Comparison of ENCODE assay signal across 14 cellular contexts in genomic region chr6:33374359-33374910, GRCh38. TPM values are rescaled to one million over a fixed set of nuclear protein-coding genes. Genes with fewer than 3 reads are reported as not detected.
A peak's percentile ranks its signal among the peaks of the same experiment; 100 is the strongest.
DNase-seq lines count a peak whose midpoint lies in the region; TF ChIP-seq lines count a peak whose summit lies in the region.
"Had no signal": no experiment of that assay in that cellular context is flagged by ENCODE, and none has a peak within 500 bp of the region (broad histone marks: within the 10 kb centered on the region; RNA-seq: fewer than 3 reads in every experiment).

No MANE protein-coding gene starts in this region.

- H3K27me3 Mint-ChIP-seq in MCF 10A (ENCODE audit: insufficient read depth, unreplicated experiment) = no peaks in the 10 kb centered on the region
- no peaks in the 10 kb centered on the region for H3K27me3 Mint-ChIP-seq in mesothelial cell of epicardium (ENCODE audit: low read depth)
- H3K27me3 Mint-ChIP-seq: activated CD4-positive, alpha-beta T cell treated with anti-CD3 and anti-CD28 coated beads, Interleukin-2, amount 10 ng/mL, durations not matched to agents 24 days and 14 days had no signal

- CTCF ChIA-PET in MCF 10A (lab: Yijun Ruan, JAX) = interaction anchor here (0.5 to 2.9 kb wide), 8 partner anchors 10 to 405 kb away, joined by 3 to 17 read pairs (median 4); no protein-coding TSS in a partner anchor

- WGBS in thyroid gland, 2 donors = 19 to 40% methylated on average over 5 of the region's 5 CpGs

- BruUV-seq in MCF 10A (replicated peaks; lab: Mats Ljungman, UMichigan) = no TSS peak

- TF ChIP-seq CTCF in LNCaP clone FGC (IDR thresholded peaks at IDR 0.05; ENCODE audit: control insufficient read depth, extremely low read depth, insufficient read depth) = no peak
- no peak for TF ChIP-seq CTCF in MCF 10A (IDR thresholded peaks at IDR 0.05; ENCODE audit: unreplicated experiment)
- TF ChIP-seq CTCF in mesothelial cell of epicardium (IDR thresholded peaks at IDR 0.05; ENCODE audit: unreplicated experiment) = no peak
- TF ChIP-seq CTCF in thyroid gland (IDR thresholded peaks at IDR 0.05) = no peak

- no peaks in the 10 kb centered on the region for H3K9me3 ChIP-seq in thyroid gland
- H3K9me3 ChIP-seq in HAP-1 = no peaks in the 10 kb centered on the region

- POLR2A ChIA-PET in MCF 10A (lab: Yijun Ruan, JAX) = interaction anchor here (0.6 to 3.5 kb wide), 19 partner anchors 10 to 400 kb away, joined by 3 to 21 read pairs (median 6); partner anchors contain the start of genes CUTA, KIFC1, PFDN6 and RGL2

- in situ Hi-C loops in HAP-1 (cut with MboI; ENCODE audit: low sequenced_read_pairs) = no loop called here

- H3K36me3 ChIP-seq in thyroid gland (no peaks in the 10 kb centered on the region), HAP-1 (replicated peaks) (no peaks in the 10 kb centered on the region)
- H3K36me3 ChIP-seq: brain microvascular endothelial cell had no signal

- H3K9me3 Mint-ChIP-seq in MCF 10A (ENCODE audit: unreplicated experiment) (no peaks in the 10 kb centered on the region), mesothelial cell of epicardium (no peaks in the 10 kb centered on the region)
- H3K9me3 Mint-ChIP-seq: activated CD4-positive, alpha-beta T cell treated with anti-CD3 and anti-CD28 coated beads, Interleukin-2, amount 10 ng/mL, durations not matched to agents 24 days and 14 days; HFFc6; T-helper 1 cell treated with Interleukin-12 subunit alpha and Interleukin-12 subunit beta and Interleukin-4 antibody, amounts not matched to agents 30 μg/mL and 1 μg/mL, for 36 hours had no signal

- H3K4me3 Mint-ChIP-seq in MCF 10A (ENCODE audit: unreplicated experiment) (peak overlapping the region; percentile 20), mesothelial cell of epicardium (peak overlapping the region; percentile 1)
- H3K4me3 Mint-ChIP-seq: activated CD4-positive, alpha-beta T cell treated with anti-CD3 and anti-CD28 coated beads, Interleukin-2, amount 10 ng/mL, durations not matched to agents 24 days and 14 days; HFFc6; T-helper 1 cell treated with Interleukin-12 subunit alpha and Interleukin-12 subunit beta and Interleukin-4 antibody, amounts not matched to agents 30 μg/mL and 1 μg/mL, for 36 hours had no signal

- H3K27ac Mint-ChIP-seq in MCF 10A (ENCODE audit: low read depth, unreplicated experiment) = peak overlapping the region; percentile 71
- peak overlapping the region; percentile 87 for H3K27ac Mint-ChIP-seq in mesothelial cell of epicardium
- H3K27ac Mint-ChIP-seq: activated CD4-positive, alpha-beta T cell treated with anti-CD3 and anti-CD28 coated beads, Interleukin-2, amount 10 ng/mL, durations not matched to agents 24 days and 14 days; HFFc6; T-helper 1 cell treated with Interleukin-12 subunit alpha and Interleukin-12 subunit beta and Interleukin-4 antibody, amounts not matched to agents 30 μg/mL and 1 μg/mL, for 36 hours had no signal

- DNase-seq in LNCaP clone FGC (ENCODE audit: low read depth) = peak; percentile 63
- DNase-seq in MCF 10A (ENCODE audit: unreplicated experiment) = peak; percentile 18
- DNase-seq in mesothelial cell of epicardium (ENCODE audit: low spot score in 2 of 2, unreplicated experiment in 2 of 2) = no peak
- peak; percentile 56 to 60 for DNase-seq in thyroid gland
- no peak for DNase-seq in SHP77 treated with DMSO at 0.1 percent for 48 hours (lab: John Stamatoyannopoulos, UW)
- no peak for DNase-seq in KG1 (lab: John Stamatoyannopoulos, UW)
- DNase-seq in germinal center (ENCODE audit: low spot score) = no peak
- no peak for DNase-seq in HAP-1 (ENCODE audit: low spot score in 2 of 2)
- DNase-seq: activated CD4-positive, alpha-beta T cell treated with anti-CD3 and anti-CD28 coated beads, Interleukin-2, amount 10 ng/mL, durations not matched to agents 24 days and 14 days; activated effector memory CD4-positive, alpha-beta T cell treated with Interleukin-2 at 50 U/mL for 16 hours; stimulated activated CD4-positive, alpha-beta T cell treated with anti-CD3 and anti-CD28 coated beads, Interleukin-1b, Interleukin-23, amount 100 ng/mL, for 48 hours had no signal

- H3K4me3 ChIP-seq in LNCaP clone FGC (ENCODE audit: low read depth, low read length) = no peak overlapping the region
- no peak overlapping the region for H3K4me3 ChIP-seq in thyroid gland (replicated peaks in 1 of 3)
- H3K4me3 ChIP-seq in HAP-1 = no peak overlapping the region

- H3K4me1 ChIP-seq in thyroid gland (peaks cover 26 to 54% of the 10 kb centered on the region in 2 donors), HAP-1 (no peaks in the 10 kb centered on the region)

- TF ChIP-seq POLR2A in thyroid gland (IDR thresholded peaks at IDR 0.05) = no peak

- H3K4me1 Mint-ChIP-seq in MCF 10A (ENCODE audit: insufficient read depth, unreplicated experiment) = peaks cover 14% of the 10 kb centered on the region
- peaks cover 36% of the 10 kb centered on the region for H3K4me1 Mint-ChIP-seq in mesothelial cell of epicardium

- intact Hi-C loops in MCF 10A (cut with micrococcal nuclease) (no loop called here), thyroid gland (cut with DNase I) (no loop called here)

- H3K27me3 ChIP-seq in thyroid gland = no peaks in the 10 kb centered on the region
- no peaks in the 10 kb centered on the region; the same call in 1 of the 2 replicates for H3K27me3 ChIP-seq in HAP-1 (ENCODE audit: low read depth)
- H3K27me3 ChIP-seq: brain microvascular endothelial cell had no signal

- peak overlapping the region; percentile 91 to 96 (median 93) for H3K27ac ChIP-seq in thyroid gland
- H3K27ac ChIP-seq: brain microvascular endothelial cell had no signal

- H3K36me3 Mint-ChIP-seq in MCF 10A (ENCODE audit: insufficient read depth, unreplicated experiment) (peaks cover 15% of the 10 kb centered on the region), mesothelial cell of epicardium (no peaks in the 10 kb centered on the region)

RNA-seq across cellular contexts. Expression of gene KIFC1, which starts 17.2 kb away (rescaled TPM):
- total RNA-seq in MCF 10A (2022) (20.3 and 27.1 TPM in 2 replicates), mesothelial cell of epicardium (30.1 to 31.3 TPM (median 30.3 TPM) in 3 replicates), thyroid gland (1 to 10 TPM in 2 of 4 donors, under 1 TPM in 2; 0.13 to 4.3 (median 0.91) TPM)

RNA-seq across cellular contexts. Expression of gene PHF1, which starts 36.4 kb away (rescaled TPM):
- total RNA-seq in MCF 10A (2022) = 28.9 and 33.9 TPM in 2 replicates
- 61.0 to 63.6 TPM (median 63.0 TPM) in 3 replicates for total RNA-seq in mesothelial cell of epicardium
- total RNA-seq in thyroid gland = 100 to 1,000 TPM in 1 of 4 donors, 10 to 100 TPM in 3; 75.3 to 109 (median 88.5) TPM

RNA-seq across cellular contexts. Expression of gene CUTA, which starts 43.5 kb away (rescaled TPM):
- total RNA-seq in MCF 10A (2022) (212 and 231 TPM in 2 replicates), mesothelial cell of epicardium (238 to 239 TPM (median 239 TPM) in 3 replicates), thyroid gland (100 to 1,000 TPM; 165 to 296 (median 257) TPM)

RNA-seq across cellular contexts. Expression of gene SYNGAP1, which starts 45.4 kb away (rescaled TPM):
- 6.7 and 9.9 TPM in 2 replicates for total RNA-seq in MCF 10A (2022)
- 57.7 to 66.1 TPM (median 65.1 TPM) in 3 replicates for total RNA-seq in mesothelial cell of epicardium
- 10 to 100 TPM in 3 of 4 donors, 1 to 10 TPM in 1; 10.0 to 15.3 (median 12.2) TPM for total RNA-seq in thyroid gland

RNA-seq across cellular contexts. Expression of gene DAXX, which starts 51.7 kb away (rescaled TPM):
- total RNA-seq in MCF 10A (2022) (39.7 and 47.7 TPM in 2 replicates), mesothelial cell of epicardium (31.9 to 33.2 TPM (median 33.1 TPM) in 3 replicates), thyroid gland (10 to 100 TPM; 33.7 to 53.2 (median 38.9) TPM)

Comparison
In these comparisons a context has a peak if more than half of its experiments do, and no peak if none do; other contexts are left out.
1. DNase-seq: peak in LNCaP clone FGC (single experiment), MCF 10A (single experiment) and thyroid gland (2 of 2); none in mesothelial cell of epicardium (0 of 2), SHP77 treated with DMSO at 0.1 percent for 48 hours (single experiment), KG1 (single experiment), germinal center (single experiment) and HAP-1 (0 of 2).